ENCODE assay signal across 20 cellular contexts in genomic region chr7:2211259-2211575, GRCh38.
"Had no signal": no experiment of that assay in that cellular context is flagged by ENCODE, and none has a peak within 500 bp of the region (broad histone marks: within the 10 kb centered on the region; RNA-seq: fewer than 3 reads in every experiment).

No MANE protein-coding gene starts in this region.

- H3K4me1 ChIP-seq: foreskin keratinocyte, tibial artery had no signal

- H3K27me3 ChIP-seq: foreskin keratinocyte, tibial artery had no signal

- H3K4me3 ChIP-seq: left ventricle myocardium inferior, tibial artery had no signal

- ATAC-seq: activated T-helper 17 cell treated with anti-CD3 and anti-CD28 coated beads, Interleukin-2, amount 50 U/mL, for 72 hours; foreskin keratinocyte; stimulated activated naive CD8-positive, alpha-beta T cell treated with anti-CD3 and anti-CD28 coated beads, Interleukin-15, amount 100 ng/mL, for 72 hours; WTC11 had no signal

- H3K9me3 Mint-ChIP-seq: activated naive CD8-positive, alpha-beta T cell treated with anti-CD3 and anti-CD28 coated beads, Interleukin-2, amount 10 ng/mL, durations not matched to agents 7 days and 5 days; activated T-cell treated with anti-CD3 and anti-CD28 coated beads, Interleukin-2, amount 50 U/mL, for 24 hours; activated T-helper 17 cell treated with anti-CD3 and anti-CD28 coated beads, Interleukin-2, amount 50 U/mL, for 72 hours; memory B cell; neural crest cell; stimulated activated naive CD8-positive, alpha-beta T cell treated with anti-CD3 and anti-CD28 coated beads, Interleukin-15, amount 100 ng/mL, for 72 hours; T-helper 1 cell treated with Interleukin-12 subunit alpha and Interleukin-12 subunit beta and Interleukin-4 antibody, amounts not matched to agents 30 μg/mL and 1 μg/mL, for 36 hours had no signal

- H3K4me1 Mint-ChIP-seq: neural crest cell, WTC11 had no signal

- H3K9me3 ChIP-seq: left ventricle myocardium inferior, tibial artery had no signal

- H3K27ac Mint-ChIP-seq: activated naive CD8-positive, alpha-beta T cell treated with anti-CD3 and anti-CD28 coated beads, Interleukin-2, amount 10 ng/mL, durations not matched to agents 7 days and 5 days; activated T-cell treated with anti-CD3 and anti-CD28 coated beads, Interleukin-2, amount 50 U/mL, for 24 hours; activated T-helper 17 cell treated with anti-CD3 and anti-CD28 coated beads, Interleukin-2, amount 50 U/mL, for 72 hours; memory B cell; progenitor cell of endocrine pancreas; T-helper 1 cell treated with Interleukin-12 subunit alpha and Interleukin-12 subunit beta and Interleukin-4 antibody, amounts not matched to agents 30 μg/mL and 1 μg/mL, for 36 hours had no signal

- H3K27me3 Mint-ChIP-seq: activated naive CD8-positive, alpha-beta T cell treated with anti-CD3 and anti-CD28 coated beads, Interleukin-2, amount 10 ng/mL, durations not matched to agents 7 days and 5 days; activated T-cell treated with anti-CD3 and anti-CD28 coated beads, Interleukin-2, amount 50 U/mL, for 24 hours; activated T-helper 17 cell treated with anti-CD3 and anti-CD28 coated beads, Interleukin-2, amount 50 U/mL, for 72 hours; memory B cell; progenitor cell of endocrine pancreas; stimulated activated naive CD8-positive, alpha-beta T cell treated with anti-CD3 and anti-CD28 coated beads, Interleukin-15, amount 100 ng/mL, for 72 hours had no signal

- DNase-seq: activated CD4-positive, alpha-beta T cell treated with anti-CD3 and anti-CD28 coated beads, Interleukin-2, amount 50 U/mL, for 4 hours; activated CD8-positive, alpha-beta memory T cell treated with anti-CD3 and anti-CD28 coated beads for 24 hours; activated CD8-positive, alpha-beta memory T cell treated with anti-CD3 and anti-CD28 coated beads, Interleukin-2, amount 50 U/mL, for 4 hours; activated naive CD8-positive, alpha-beta T cell treated with anti-CD3 and anti-CD28 coated beads, Interleukin-2, amount 10 ng/mL, durations not matched to agents 7 days and 5 days; activated T-cell treated with anti-CD3 and anti-CD28 coated beads, Interleukin-2, amount 50 U/mL, for 24 hours; amniotic stem cell; effector CD4-positive, alpha-beta T cell; foreskin keratinocyte; hippocampal formation; left ventricle myocardium inferior; stimulated activated CD4-positive, alpha-beta T cell treated with anti-CD3 and anti-CD28 coated beads, Interleukin-4, amount 100 ng/mL, for 4 hours; stimulated activated naive CD8-positive, alpha-beta T cell treated with anti-CD3 and anti-CD28 coated beads, Interleukin-15, amount 100 ng/mL, for 72 hours; T1000; tibial artery had no signal

- H3K27ac ChIP-seq: foreskin keratinocyte, left ventricle myocardium inferior, tibial artery had no signal

- H3K4me3 Mint-ChIP-seq: activated naive CD8-positive, alpha-beta T cell treated with anti-CD3 and anti-CD28 coated beads, Interleukin-2, amount 10 ng/mL, durations not matched to agents 7 days and 5 days; activated T-cell treated with anti-CD3 and anti-CD28 coated beads, Interleukin-2, amount 50 U/mL, for 24 hours; activated T-helper 17 cell treated with anti-CD3 and anti-CD28 coated beads, Interleukin-2, amount 50 U/mL, for 72 hours; memory B cell; neural crest cell; stimulated activated naive CD8-positive, alpha-beta T cell treated with anti-CD3 and anti-CD28 coated beads, Interleukin-15, amount 100 ng/mL, for 72 hours; T-helper 1 cell treated with Interleukin-12 subunit alpha and Interleukin-12 subunit beta and Interleukin-4 antibody, amounts not matched to agents 30 μg/mL and 1 μg/mL, for 36 hours; WTC11 had no signal
